8 cellular contexts compared by ENCODE assay signal in the genomic region with DNA sequence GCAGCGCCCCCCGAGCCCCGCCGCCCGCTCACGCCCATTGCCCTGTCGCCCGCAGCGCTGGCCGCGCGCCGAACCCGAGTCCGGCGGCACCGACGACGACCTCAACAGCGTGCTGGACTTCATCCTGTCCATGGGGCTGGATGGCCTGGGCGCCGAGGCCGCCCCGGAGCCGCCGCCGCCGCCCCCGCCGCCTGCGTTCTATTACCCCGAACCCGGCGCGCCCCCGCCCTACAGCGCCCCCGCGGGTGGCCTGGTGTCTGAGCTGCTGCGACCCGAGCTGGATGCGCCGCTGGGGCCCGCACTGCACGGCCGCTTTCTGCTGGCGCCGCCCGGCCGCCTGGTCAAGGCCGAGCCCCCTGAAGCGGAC. TPM values are rescaled to one million over a fixed set of nuclear protein-coding genes. Genes with fewer than 3 reads are reported as not detected.
DNase-seq lines count a peak whose midpoint lies in the region; ATAC-seq, FAIRE-seq and TF ChIP-seq lines count a peak whose summit lies in the region.

No MANE protein-coding gene starts in this region.

- H3K9me3 ChIP-seq in keratinocyte (ENCODE audit: control insufficient read depth, low read depth, low read length): no peaks in the 10 kb centered on the region

- H3K9ac ChIP-seq in keratinocyte (ENCODE audit: control insufficient read depth, extremely low read depth, insufficient read depth, low read length): peak overlapping the region; percentile 58

- H3K79me2 ChIP-seq in keratinocyte (ENCODE audit: control insufficient read depth, insufficient read depth, low read length): no peaks in the 10 kb centered on the region

- H3K27me3 ChIP-seq in keratinocyte (ENCODE audit: control insufficient read depth, extremely low read depth, insufficient read depth, low read length): peaks cover 9% of the 10 kb centered on the region

- peak overlapping the region; percentile 66 for H2AFZ ChIP-seq in keratinocyte (ENCODE audit: control insufficient read depth, low read length)

- no peak for FAIRE-seq in keratinocyte (lab: Jason Lieb, UNC)

- H3K9me1 ChIP-seq in keratinocyte (ENCODE audit: control insufficient read depth, extremely low read depth, insufficient read depth, low read length): no peaks in the 10 kb centered on the region

- H3K27ac ChIP-seq in keratinocyte (ENCODE audit: control insufficient read depth, insufficient read depth, low read length): no peak overlapping the region

- peak overlapping the region; percentile 68 for H3K4me3 ChIP-seq in astrocyte of the spinal cord (ENCODE audit: low read depth, low read length)
- H3K4me3 ChIP-seq in keratinocyte (ENCODE audit: control insufficient read depth in 2 of 3, extremely low read depth in 1 of 3, insufficient read depth in 2 of 3, low read depth in 1 of 3, low read length in 3 of 3): peak overlapping the region in 2 of 3 experiments; percentile 43 to 62

- no peaks in the 10 kb centered on the region for H3K36me3 ChIP-seq in keratinocyte (ENCODE audit: control insufficient read depth in 2 of 2, extremely low read depth in 1 of 2, insufficient read depth in 2 of 2, low read length in 2 of 2)

- peaks cover 6% of the 10 kb centered on the region for H3K4me1 ChIP-seq in keratinocyte (ENCODE audit: control insufficient read depth, extremely low read depth, insufficient read depth, low read length)

- peak; percentile 2 for ATAC-seq in GM19025 (IDR thresholded peaks at IDR 0.05; ENCODE audit: low read depth, unreplicated experiment)
- ATAC-seq in stimulated activated naive CD8-positive, alpha-beta T cell treated with anti-CD3 and anti-CD28 coated beads, Interleukin-15, Interleukin-2, amounts not matched to agents 100 U/mL and 50 U/mL, for 24 hours: peak; percentile 4

- in situ Hi-C loops in astrocyte of the spinal cord (cut with HindIII; ENCODE audit: low sequenced_read_pairs): no loop called here

- TF ChIP-seq CTCF in astrocyte of the spinal cord (IDR thresholded peaks at IDR 0.05; ENCODE audit: low read depth, low read length) (no peak), keratinocyte (optimal IDR thresholded peaks at IDR 0.05 in 1 of 3, IDR thresholded peaks at IDR 0.05 in 1 of 3, conservative IDR thresholded peaks at IDR 0.05 in 1 of 3; ENCODE audit: extremely low read depth in 1 of 3, insufficient read depth in 2 of 3, low read length in 3 of 3) (no peak)

- peak overlapping the region; percentile 66 for H3K4me2 ChIP-seq in keratinocyte (ENCODE audit: control insufficient read depth, extremely low read depth, insufficient read depth, low read depth, low read length)

- dilution Hi-C loops in keratinocyte (cut with MboI; ENCODE audit: extremely low pct_ligation_motif_present, low sequenced_read_pairs): no loop called here

- H4K20me1 ChIP-seq in keratinocyte (ENCODE audit: control insufficient read depth, extremely low read depth, insufficient read depth, low read length): no peaks in the 10 kb centered on the region

- DNase-seq in AG08396 (ENCODE audit: low spot score) (peak; percentile 48), NOMO-1 treated with DMSO at 0.1 percent for 48 hours (lab: John Stamatoyannopoulos, UW; ENCODE audit: unreplicated experiment) (peak; percentile 11), astrocyte of the spinal cord (ENCODE audit: low read depth, low spot score) (no peak), keratinocyte (ENCODE audit: low read depth, low spot score) (no peak), NCI-H128 (lab: John Stamatoyannopoulos, UW; ENCODE audit: unreplicated experiment) (no peak), cortex of kidney (lab: John Stamatoyannopoulos, UW) (no peak)
- peak; percentile 53 for DNase-seq in stimulated activated naive CD8-positive, alpha-beta T cell treated with anti-CD3 and anti-CD28 coated beads, Interleukin-15, Interleukin-2, amounts not matched to agents 100 U/mL and 50 U/mL, for 24 hours

RNA-seq across cellular contexts. Expression of a gene that starts 0.5 kb away (rescaled TPM):
- 0.09 TPM in 1 of 3 replicates, not detected in the others for polyA plus RNA-seq in keratinocyte
- 0.30 TPM for polyA plus RNA-seq in keratinocyte (2011; ENCODE audit: low read depth)
- 0.06 and 0.08 TPM in 2 replicates for polyA plus RNA-seq in keratinocyte (2011; cell fraction: cytosol; rRNA removed)
- polyA plus RNA-seq in keratinocyte (2011; cell fraction: nucleus; rRNA removed): 0.10 and 0.13 TPM in 2 replicates
- polyA plus RNA-seq in keratinocyte (2012; ENCODE audit: low replicate concordance): 0.17 and 0.30 TPM in 2 replicates
- polyA minus RNA-seq in keratinocyte: 0.23 TPM in 1 of 3 replicates, not detected in the others
- polyA minus RNA-seq in keratinocyte (2011; cell fraction: cytosol; rRNA and poly(A)+ RNA removed): not detected
- 0.32 TPM in 1 of 2 replicates, not detected in the other for polyA minus RNA-seq in keratinocyte (2011; cell fraction: nucleus; rRNA and poly(A)+ RNA removed)

Comparison
In these comparisons a context has a peak if more than half of its experiments do, and no peak if none do; other contexts are left out.
1. DNase-seq: peak in AG08396 (single experiment), NOMO-1 treated with DMSO at 0.1 percent for 48 hours (single experiment) and stimulated activated naive CD8-positive, alpha-beta T cell treated with anti-CD3 and anti-CD28 coated beads, Interleukin-15, Interleukin-2, amounts not matched to agents 100 U/mL and 50 U/mL, for 24 hours (single experiment); none in astrocyte of the spinal cord (single experiment), keratinocyte (single experiment), NCI-H128 (single experiment) and cortex of kidney (single experiment).